ENCODE assay signal across 20 cellular contexts in genomic region chr12:3105690-3106479, GRCh38. TPM values are rescaled to one million over a fixed set of nuclear protein-coding genes. Genes with fewer than 3 reads are reported as not detected.
A peak's percentile ranks its signal among the peaks of the same experiment; 100 is the strongest.
DNase-seq lines count a peak whose midpoint lies in the region; ATAC-seq, FAIRE-seq and TF ChIP-seq lines count a peak whose summit lies in the region.
"Had no signal": no experiment of that assay in that cellular context is flagged by ENCODE, and none has a peak within 500 bp of the region (broad histone marks: within the 10 kb centered on the region; RNA-seq: fewer than 3 reads in every experiment).

No MANE protein-coding gene starts in this region.

- H2BK15ac ChIP-seq in mesenchymal stem cell (ENCODE audit: low read depth, poor library complexity, severe bottlenecking), result no peak overlapping the region

- H2AFZ ChIP-seq in GM12878 (ENCODE audit: control insufficient read depth, low read depth, low read length) (no peak overlapping the region), mesenchymal stem cell (ENCODE audit: low read depth, low read length) (no peak overlapping the region)

- no peak overlapping the region for H4K8ac ChIP-seq in mesenchymal stem cell (ENCODE audit: low read length)

- no peak overlapping the region for H3K9ac ChIP-seq in HUES48 (ENCODE audit: low read depth, low read length)
- H3K9ac ChIP-seq in GM12878 (ENCODE audit: control insufficient read depth, insufficient read depth, low read length), result no peak overlapping the region
- H3K9ac ChIP-seq in mesenchymal stem cell (ENCODE audit: low read length), result no peak overlapping the region

- H2BK120ac ChIP-seq in mesenchymal stem cell (ENCODE audit: low read depth, low read length), result no peak overlapping the region

- H3K27ac ChIP-seq in HUES48 (ENCODE audit: low read depth, low read length) (peak overlapping the region; percentile 61), GM12878 (ENCODE audit: control insufficient read depth, insufficient read depth) (no peak overlapping the region), mesenchymal stem cell (ENCODE audit: low read length, poor library complexity, severe bottlenecking) (peak overlapping the region; percentile 73), upper lobe of right lung (no peak overlapping the region)
- H3K27ac ChIP-seq: body of pancreas had no signal

- 68% methylated on average over 21 of the region's 29 CpGs for WGBS in GM12878 (ENCODE audit: insufficient coverage, insufficient replicate concordance, low lambda C conversion rate, missing lambda C conversion rate)
- WGBS in mesenchymal stem cell, result 90% methylated on average over 29 of the region's 29 CpGs

- no peak overlapping the region for H3K23ac ChIP-seq in mesenchymal stem cell (ENCODE audit: low read length in 2 of 2)

- no peak for DNase-seq in GM12878 (ENCODE audit: low read depth, low spot score)
- DNase-seq in mesenchymal stem cell, result no peak
- no peak for DNase-seq in upper lobe of right lung
- no peak for DNase-seq in HAP-1 (ENCODE audit: low spot score in 2 of 2)
- DNase-seq in NK-92 (lab: John Stamatoyannopoulos, UW; ENCODE audit: unreplicated experiment), result no peak
- DNase-seq in OCI-M1 (lab: John Stamatoyannopoulos, UW), result no peak
- DNase-seq: activated CD4-positive, alpha-beta T cell treated with anti-CD3 and anti-CD28 coated beads for 4 hours; activated naive CD8-positive, alpha-beta T cell treated with anti-CD3 and anti-CD28 coated beads, Interleukin-2, amount 10 ng/mL, durations not matched to agents 7 days and 5 days; AML-193; body of pancreas; NCI-H1048; NCI-H2029; right cardiac atrium had no signal

- no peak for TF ChIP-seq POLR2A in GM12878 (IDR thresholded peaks at IDR 0.05; ENCODE audit: low read depth, low read length)

- no TSS peak for BruUV-seq in GM12878 (replicated peaks; lab: Mats Ljungman, UMichigan)

- H3K4me1 ChIP-seq in HUES48 (ENCODE audit: control insufficient read depth, insufficient read depth, low read length), result peaks cover 16% of the 10 kb centered on the region
- no peaks in the 10 kb centered on the region for H3K4me1 ChIP-seq in GM12878 (ENCODE audit: control insufficient read depth, insufficient read depth, low read length)
- H3K4me1 ChIP-seq in mesenchymal stem cell (ENCODE audit: control insufficient read depth, insufficient read depth, low read depth, low read length), result peaks cover 46% of the 10 kb centered on the region
- H3K4me1 ChIP-seq in upper lobe of right lung, result peaks cover 30% of the 10 kb centered on the region
- no peaks in the 10 kb centered on the region for H3K4me1 ChIP-seq in HAP-1

- H3K4me2 ChIP-seq in GM12878 (ENCODE audit: control insufficient read depth, insufficient read depth) (no peak overlapping the region), mesenchymal stem cell (ENCODE audit: low read length, poor library complexity, severe bottlenecking) (no peak overlapping the region)

- no peak overlapping the region for H4K91ac ChIP-seq in mesenchymal stem cell (ENCODE audit: low read length)

- H3K27me3 ChIP-seq in HUES48 (ENCODE audit: control insufficient read depth, insufficient read depth, low read length) (no peaks in the 10 kb centered on the region), GM12878 (replicated peaks in 1 of 2; ENCODE audit: control insufficient read depth in 2 of 2, insufficient read depth in 2 of 2, low read length in 1 of 2) (peaks cover 0 to 8% of the 10 kb centered on the region in 2 experiments; a peak in 2 of 4 replicates), mesenchymal stem cell (ENCODE audit: control insufficient read depth in 1 of 2, insufficient read depth in 1 of 2, low read length in 2 of 2) (no peaks in the 10 kb centered on the region), upper lobe of right lung (no peaks in the 10 kb centered on the region), HAP-1 (ENCODE audit: low read depth) (no peaks in the 10 kb centered on the region)
- H3K27me3 ChIP-seq: body of pancreas, ovary had no signal

- H3K18ac ChIP-seq in mesenchymal stem cell (ENCODE audit: low read depth in 1 of 2, low read length in 2 of 2), result no peak overlapping the region

- no peak for ATAC-seq in GM12878
- ATAC-seq in upper lobe of right lung, result peak; percentile 17
- ATAC-seq: body of pancreas, right cardiac atrium had no signal

- H3K9me3 ChIP-seq in HUES48 (ENCODE audit: control insufficient read depth, insufficient read depth, low read length) (no peaks in the 10 kb centered on the region), GM12878 (replicated peaks; ENCODE audit: control insufficient read depth, insufficient read depth, low read length) (no peaks in the 10 kb centered on the region), mesenchymal stem cell (ENCODE audit: control insufficient read depth, low read length) (no peaks in the 10 kb centered on the region), upper lobe of right lung (no peaks in the 10 kb centered on the region), HAP-1 (no peaks in the 10 kb centered on the region)
- H3K9me3 ChIP-seq: body of pancreas, ovary had no signal

- RAD21 ChIA-PET in GM12878 (lab: Charles Lee; ENCODE audit: unreplicated experiment), result no interaction called here

- CTCF ChIA-PET in GM12878 (lab: Yijun Ruan, JAX), result no interaction called here

- peaks cover 12% of the 10 kb centered on the region for H3K79me1 ChIP-seq in mesenchymal stem cell (replicated peaks; ENCODE audit: low read length, poor library complexity, severe bottlenecking)

- H4K20me1 ChIP-seq in GM12878 (ENCODE audit: control insufficient read depth, insufficient read depth), result no peaks in the 10 kb centered on the region

- FAIRE-seq in GM12878 (lab: Jason Lieb, UNC), result no peak
- FAIRE-seq: endothelial cell of umbilical vein, GM12892, H54 had no signal

- H2BK5ac ChIP-seq in mesenchymal stem cell (ENCODE audit: low read depth, low read length, poor library complexity, severe bottlenecking), result no peak overlapping the region

- no peak for TF ChIP-seq CTCF in GM12878 (IDR thresholded peaks at IDR 0.05 in 2 of 3, conservative IDR thresholded peaks at IDR 0.05 in 1 of 3; ENCODE audit: control insufficient read depth in 2 of 3, extremely low read depth in 1 of 3, insufficient read depth in 1 of 3, low read depth in 3 of 3, low read length in 3 of 3)
- no peak for TF ChIP-seq CTCF in upper lobe of right lung (IDR thresholded peaks at IDR 0.05)

- no peak overlapping the region for H3K4ac ChIP-seq in mesenchymal stem cell (ENCODE audit: low read depth in 1 of 2, low read length in 2 of 2)

- peak overlapping the region in 1 of 2 experiments; percentile 17 for H2BK12ac ChIP-seq in mesenchymal stem cell (ENCODE audit: low read length in 2 of 2)

- TF ChIP-seq RAD21 in GM12878 (IDR thresholded peaks at IDR 0.05; ENCODE audit: insufficient read depth, low read depth, low read length), result no peak

- peak overlapping the region in 1 of 2 experiments; percentile 80 for H3K14ac ChIP-seq in mesenchymal stem cell (ENCODE audit: low read length in 2 of 2)

- intact Hi-C loops in GM12878 (cut with micrococcal nuclease; ENCODE audit: unreplicated experiment) (no loop called here), upper lobe of right lung (cut with DNase I) (no loop called here)

- H3K36me3 ChIP-seq in HUES48 (ENCODE audit: control insufficient read depth, insufficient read depth, low read length) (no peaks in the 10 kb centered on the region), GM12878 (ENCODE audit: control insufficient read depth in 2 of 2, insufficient read depth in 2 of 2, low read length in 1 of 2) (no peaks in the 10 kb centered on the region), mesenchymal stem cell (ENCODE audit: control insufficient read depth in 1 of 2, insufficient read depth in 2 of 2, low read depth in 1 of 2, low read length in 2 of 2) (peaks cover 0 to 5% of the 10 kb centered on the region in 2 experiments), upper lobe of right lung (no peaks in the 10 kb centered on the region), HAP-1 (replicated peaks) (no peaks in the 10 kb centered on the region)
- H3K36me3 ChIP-seq: ovary had no signal

- SMC1A ChIA-PET in GM12878 (lab: Charles Lee; ENCODE audit: uncharacterized antibody, unreplicated experiment), result no interaction called here

- no peak for TF ChIP-seq EP300 in GM12878 (IDR thresholded peaks at IDR 0.05; ENCODE audit: borderline replicate concordance in 1 of 2, control insufficient read depth in 1 of 2, low read depth in 2 of 2, low read length in 2 of 2)

- H2AK5ac ChIP-seq in mesenchymal stem cell (ENCODE audit: low read length, severe bottlenecking), result peak overlapping the region; percentile 44

- H3K4me3 ChIP-seq in HUES48 (ENCODE audit: low read depth, low read length) (no peak overlapping the region), GM12878 (no peak overlapping the region), mesenchymal stem cell (ENCODE audit: insufficient read depth in 1 of 2, low read depth in 1 of 2, low read length in 2 of 2) (no peak overlapping the region), upper lobe of right lung (no peak overlapping the region), HAP-1 (no peak overlapping the region)
- H3K4me3 ChIP-seq: body of pancreas, coronary artery, lung, ovary had no signal

- H3K79me2 ChIP-seq in GM12878 (ENCODE audit: control insufficient read depth, insufficient read depth, low read length), result no peaks in the 10 kb centered on the region

- in situ Hi-C loops in GM12878 (cut with MboI) (no loop called here), HAP-1 (cut with MboI; ENCODE audit: low sequenced_read_pairs) (no loop called here)

- POLR2A ChIA-PET in GM12878 (lab: Charles Lee), result no interaction called here

RNA-seq across cellular contexts. Expression of gene TSPAN9, which starts 28.7 kb away (rescaled TPM):
- total RNA-seq in GM12878 (2013; cell fraction: nucleolus; rRNA removed), result 1.0 and 1.8 TPM in 2 replicates
- total RNA-seq in GM12878 (2014; rRNA removed) (not detected in 2 replicates), GM12878 (2014; rRNA removed; fragmentation: Illumina TruSeq; extraction: Trizol) (0.04 and 0.05 TPM in 2 replicates), GM12878 (2021) (0.21 and 0.31 TPM in 2 replicates), upper lobe of right lung (81.2 TPM)
- polyA plus RNA-seq in GM12878 (2011; ENCODE audit: low read depth), result 0.42 TPM
- polyA plus RNA-seq in GM12878 (2011; rRNA removed) (0.89 and 1.0 TPM in 2 replicates), GM12878 (2014; fragmentation: Illumina TruSeq; extraction: Trizol) (0.12 TPM in 1 of 2 replicates, not detected in the other), GM12878 (2014; fragmentation: Nextera tagmentation; extraction: Ambion mirVana) (not detected), GM12878 (2014; rRNA removed) (0.03 and 0.13 TPM in 2 replicates), GM12878 (2016; fragmentation: Nextera tagmentation; extraction: Ambion mirVana) (not detected)
- 0.90 and 1.8 TPM in 2 replicates for polyA plus RNA-seq in GM12878 (2011; cell fraction: cytosol; rRNA removed)
- polyA plus RNA-seq in GM12878 (2011; cell fraction: nucleus; rRNA removed), result 2.2 and 3.0 TPM in 2 replicates
- polyA plus RNA-seq in GM12878 (2012), result 1.0 and 1.1 TPM in 2 replicates
- polyA minus RNA-seq in GM12878 (2011; rRNA and poly(A)+ RNA removed), result 3.0 and 3.3 TPM in 2 replicates
- polyA minus RNA-seq in GM12878 (2011; cell fraction: cytosol; rRNA and poly(A)+ RNA removed), result 0.62 TPM in 1 of 2 replicates, not detected in the other
- polyA minus RNA-seq in GM12878 (2011; cell fraction: nucleus; rRNA and poly(A)+ RNA removed), result 0.73 and 0.86 TPM in 2 replicates
- 22.0 TPM for polyA plus RNA-seq in mesenchymal stem cell (2013, experiment 1 of 2)
- polyA plus RNA-seq in mesenchymal stem cell (2013, experiment 2 of 2), result 21.7 TPM

Comparison
In these comparisons a context has a peak if more than half of its experiments do, and no peak if none do; other contexts are left out.
1. H3K27ac ChIP-seq: peak in HUES48 (single experiment) and mesenchymal stem cell (single experiment); none in GM12878 (single experiment) and upper lobe of right lung (single experiment).
2. RNA of gene TSPAN9, which starts 28.7 kb away (total RNA-seq): 81.2 TPM in upper lobe of right lung (single experiment); 0.04 to 1.8 TPM in GM12878; every median in the first group is over 10 times any median in the second.